2 cellular contexts compared by ENCODE assay signal in the genomic region with DNA sequence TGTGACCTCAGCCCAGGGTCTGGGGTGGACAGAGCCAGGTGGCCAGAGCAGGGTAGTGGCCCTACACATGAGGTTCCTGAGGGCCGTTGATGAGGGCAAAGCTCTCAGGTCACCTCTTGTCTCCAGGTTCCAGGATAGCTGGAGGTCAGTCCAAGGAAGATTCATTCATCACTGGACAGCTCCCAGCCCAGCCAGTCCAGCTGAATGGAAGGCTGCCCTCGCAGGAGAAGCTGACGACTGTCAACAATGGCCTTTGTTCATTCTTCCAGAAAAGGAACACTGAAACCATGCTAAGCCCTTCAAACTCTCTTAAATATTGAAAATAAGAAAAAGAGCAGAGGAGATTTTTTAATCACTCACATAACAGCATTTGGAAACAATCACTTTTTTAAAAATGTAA.
TF ChIP-seq lines count a peak whose summit lies in the region.

No MANE protein-coding gene starts in this region.

TF ChIP-seq in K562, 482 proteins besides CTCF, POLR2A, EP300 and RAD21 (continued from another document):
- TF ChIP-seq CBX2 (IDR thresholded peaks at IDR 0.05; ENCODE audit: insufficient read depth, low read length, poor library complexity, severe bottlenecking), result peak; percentile 53

TF ChIP-seq in GM23338, 12 proteins besides CTCF, POLR2A, EP300 and RAD21 (continued from another document):
- TF ChIP-seq, protein P1, sequence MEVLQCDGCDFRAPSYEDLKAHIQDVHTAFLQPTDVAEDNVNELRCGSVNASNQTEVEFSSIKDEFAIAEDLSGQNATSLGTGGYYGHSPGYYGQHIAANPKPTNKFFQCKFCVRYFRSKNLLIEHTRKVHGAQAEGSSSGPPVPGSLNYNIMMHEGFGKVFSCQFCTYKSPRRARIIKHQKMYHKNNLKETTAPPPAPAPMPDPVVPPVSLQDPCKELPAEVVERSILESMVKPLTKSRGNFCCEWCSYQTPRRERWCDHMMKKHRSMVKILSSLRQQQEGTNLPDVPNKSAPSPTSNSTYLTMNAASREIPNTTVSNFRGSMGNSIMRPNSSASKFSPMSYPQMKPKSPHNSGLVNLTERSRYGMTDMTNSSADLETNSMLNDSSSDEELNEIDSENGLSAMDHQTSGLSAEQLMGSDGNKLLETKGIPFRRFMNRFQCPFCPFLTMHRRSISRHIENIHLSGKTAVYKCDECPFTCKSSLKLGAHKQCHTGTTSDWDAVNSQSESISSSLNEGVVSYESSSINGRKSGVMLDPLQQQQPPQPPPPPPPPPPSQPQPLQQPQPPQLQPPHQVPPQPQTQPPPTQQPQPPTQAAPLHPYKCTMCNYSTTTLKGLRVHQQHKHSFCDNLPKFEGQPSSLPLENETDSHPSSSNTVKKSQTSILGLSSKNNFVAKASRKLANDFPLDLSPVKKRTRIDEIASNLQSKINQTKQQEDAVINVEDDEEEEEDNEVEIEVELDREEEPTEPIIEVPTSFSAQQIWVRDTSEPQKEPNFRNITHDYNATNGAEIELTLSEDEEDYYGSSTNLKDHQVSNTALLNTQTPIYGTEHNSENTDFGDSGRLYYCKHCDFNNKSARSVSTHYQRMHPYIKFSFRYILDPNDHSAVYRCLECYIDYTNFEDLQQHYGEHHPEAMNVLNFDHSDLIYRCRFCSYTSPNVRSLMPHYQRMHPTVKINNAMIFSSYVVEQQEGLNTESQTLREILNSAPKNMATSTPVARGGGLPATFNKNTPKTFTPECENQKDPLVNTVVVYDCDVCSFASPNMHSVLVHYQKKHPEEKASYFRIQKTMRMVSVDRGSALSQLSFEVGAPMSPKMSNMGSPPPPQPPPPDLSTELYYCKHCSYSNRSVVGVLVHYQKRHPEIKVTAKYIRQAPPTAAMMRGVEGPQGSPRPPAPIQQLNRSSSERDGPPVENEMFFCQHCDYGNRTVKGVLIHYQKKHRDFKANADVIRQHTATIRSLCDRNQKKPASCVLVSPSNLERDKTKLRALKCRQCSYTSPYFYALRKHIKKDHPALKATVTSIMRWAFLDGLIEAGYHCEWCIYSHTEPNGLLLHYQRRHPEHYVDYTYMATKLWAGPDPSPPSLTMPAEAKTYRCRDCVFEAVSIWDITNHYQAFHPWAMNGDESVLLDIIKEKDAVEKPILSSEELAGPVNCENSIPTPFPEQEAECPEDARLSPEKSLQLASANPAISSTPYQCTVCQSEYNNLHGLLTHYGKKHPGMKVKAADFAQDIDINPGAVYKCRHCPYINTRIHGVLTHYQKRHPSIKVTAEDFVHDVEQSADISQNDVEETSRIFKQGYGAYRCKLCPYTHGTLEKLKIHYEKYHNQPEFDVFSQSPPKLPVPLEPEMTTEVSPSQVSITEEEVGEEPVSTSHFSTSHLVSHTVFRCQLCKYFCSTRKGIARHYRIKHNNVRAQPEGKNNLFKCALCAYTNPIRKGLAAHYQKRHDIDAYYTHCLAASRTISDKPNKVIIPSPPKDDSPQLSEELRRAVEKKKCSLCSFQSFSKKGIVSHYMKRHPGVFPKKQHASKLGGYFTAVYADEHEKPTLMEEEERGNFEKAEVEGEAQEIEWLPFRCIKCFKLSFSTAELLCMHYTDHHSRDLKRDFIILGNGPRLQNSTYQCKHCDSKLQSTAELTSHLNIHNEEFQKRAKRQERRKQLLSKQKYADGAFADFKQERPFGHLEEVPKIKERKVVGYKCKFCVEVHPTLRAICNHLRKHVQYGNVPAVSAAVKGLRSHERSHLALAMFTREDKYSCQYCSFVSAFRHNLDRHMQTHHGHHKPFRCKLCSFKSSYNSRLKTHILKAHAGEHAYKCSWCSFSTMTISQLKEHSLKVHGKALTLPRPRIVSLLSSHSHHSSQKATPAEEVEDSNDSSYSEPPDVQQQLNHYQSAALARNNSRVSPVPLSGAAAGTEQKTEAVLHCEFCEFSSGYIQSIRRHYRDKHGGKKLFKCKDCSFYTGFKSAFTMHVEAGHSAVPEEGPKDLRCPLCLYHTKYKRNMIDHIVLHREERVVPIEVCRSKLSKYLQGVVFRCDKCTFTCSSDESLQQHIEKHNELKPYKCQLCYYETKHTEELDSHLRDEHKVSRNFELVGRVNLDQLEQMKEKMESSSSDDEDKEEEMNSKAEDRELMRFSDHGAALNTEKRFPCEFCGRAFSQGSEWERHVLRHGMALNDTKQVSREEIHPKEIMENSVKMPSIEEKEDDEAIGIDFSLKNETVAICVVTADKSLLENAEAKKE (CRISPR knock-in tag; IDR thresholded peaks at IDR 0.05), result no peak
- TF ChIP-seq STAT1 (IDR thresholded peaks at IDR 0.05; ENCODE audit: unreplicated experiment), result no peak
